Comparison of ENCODE assay signal across 1 cellular context in genomic region chr1:110963666-110964399, GRCh38.
TF ChIP-seq lines count a peak whose summit lies in the region.

A gene with protein sequence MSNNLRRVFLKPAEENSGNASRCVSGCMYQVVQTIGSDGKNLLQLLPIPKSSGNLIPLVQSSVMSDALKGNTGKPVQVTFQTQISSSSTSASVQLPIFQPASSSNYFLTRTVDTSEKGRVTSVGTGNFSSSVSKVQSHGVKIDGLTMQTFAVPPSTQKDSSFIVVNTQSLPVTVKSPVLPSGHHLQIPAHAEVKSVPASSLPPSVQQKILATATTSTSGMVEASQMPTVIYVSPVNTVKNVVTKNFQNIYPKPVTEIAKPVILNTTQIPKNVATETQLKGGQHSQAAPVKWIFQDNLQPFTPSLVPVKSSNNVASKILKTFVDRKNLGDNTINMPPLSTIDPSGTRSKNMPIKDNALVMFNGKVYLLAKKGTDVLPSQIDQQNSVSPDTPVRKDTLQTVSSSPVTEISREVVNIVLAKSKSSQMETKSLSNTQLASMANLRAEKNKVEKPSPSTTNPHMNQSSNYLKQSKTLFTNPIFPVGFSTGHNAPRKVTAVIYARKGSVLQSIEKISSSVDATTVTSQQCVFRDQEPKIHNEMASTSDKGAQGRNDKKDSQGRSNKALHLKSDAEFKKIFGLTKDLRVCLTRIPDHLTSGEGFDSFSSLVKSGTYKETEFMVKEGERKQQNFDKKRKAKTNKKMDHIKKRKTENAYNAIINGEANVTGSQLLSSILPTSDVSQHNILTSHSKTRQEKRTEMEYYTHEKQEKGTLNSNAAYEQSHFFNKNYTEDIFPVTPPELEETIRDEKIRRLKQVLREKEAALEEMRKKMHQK (minus strand): TSS chr1:110963922. CDS start chr1:110963688, 234 bp downstream.

TF ChIP-seq in HEK293, 187 proteins besides CTCF, POLR2A, EP300 and RAD21 (continued from another document and continues in another):
- TF ChIP-seq, protein P1, sequence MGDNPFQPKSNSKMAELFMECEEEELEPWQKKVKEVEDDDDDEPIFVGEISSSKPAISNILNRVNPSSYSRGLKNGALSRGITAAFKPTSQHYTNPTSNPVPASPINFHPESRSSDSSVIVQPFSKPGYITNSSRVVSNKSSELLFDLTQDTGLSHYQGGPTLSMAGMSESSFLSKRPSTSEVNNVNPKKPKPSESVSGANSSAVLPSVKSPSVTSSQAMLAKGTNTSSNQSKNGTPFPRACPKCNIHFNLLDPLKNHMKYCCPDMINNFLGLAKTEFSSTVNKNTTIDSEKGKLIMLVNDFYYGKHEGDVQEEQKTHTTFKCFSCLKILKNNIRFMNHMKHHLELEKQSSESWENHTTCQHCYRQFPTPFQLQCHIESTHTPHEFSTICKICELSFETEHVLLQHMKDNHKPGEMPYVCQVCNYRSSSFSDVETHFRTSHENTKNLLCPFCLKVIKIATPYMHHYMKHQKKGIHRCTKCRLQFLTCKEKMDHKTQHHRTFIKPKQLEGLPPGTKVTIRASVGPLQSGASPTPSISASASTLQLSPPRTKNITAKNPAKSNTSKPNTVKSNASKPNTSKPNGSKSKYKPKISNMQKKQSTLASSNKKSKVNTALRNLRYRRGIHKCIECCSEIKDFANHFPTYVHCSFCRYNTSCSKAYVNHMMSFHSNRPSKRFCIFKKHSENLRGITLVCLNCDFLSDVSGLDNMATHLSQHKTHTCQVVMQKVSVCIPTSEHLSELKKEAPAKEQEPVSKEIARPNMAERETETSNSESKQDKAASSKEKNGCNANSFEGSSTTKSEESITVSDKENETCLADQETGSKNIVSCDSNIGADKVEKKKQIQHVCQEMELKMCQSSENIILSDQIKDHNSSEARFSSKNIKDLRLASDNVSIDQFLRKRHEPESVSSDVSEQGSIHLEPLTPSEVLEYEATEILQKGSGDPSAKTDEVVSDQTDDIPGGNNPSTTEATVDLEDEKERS (tag by site-specific recombination; IDR thresholded peaks at IDR 0.05) = no peak
- TF ChIP-seq ZNF214 (tag by site-specific recombination; IDR thresholded peaks at IDR 0.05; ENCODE audit: borderline replicate concordance) (no peak), ZXDB (tag by site-specific recombination; IDR thresholded peaks at IDR 0.05) (peak; percentile 74), REPIN1 (tag by site-specific recombination; IDR thresholded peaks at IDR 0.05; ENCODE audit: low read depth) (no peak), ZNF513 (tag by site-specific recombination; IDR thresholded peaks at IDR 0.05) (no peak), ZNF544 (tag by site-specific recombination; IDR thresholded peaks at IDR 0.05) (no peak), ZNF704 (tag by site-specific recombination; IDR thresholded peaks at IDR 0.05) (no peak), ZNF174 (tag by site-specific recombination; IDR thresholded peaks at IDR 0.05) (no peak), ZNF510 (tag by site-specific recombination; IDR thresholded peaks at IDR 0.05; ENCODE audit: insufficient replicate concordance) (peak; percentile 51), ZNF221 (tag by site-specific recombination; IDR thresholded peaks at IDR 0.05; ENCODE audit: borderline replicate concordance) (no peak), ZNF133 (tag by site-specific recombination; IDR thresholded peaks at IDR 0.05) (no peak), ZNF624 (tag by site-specific recombination; IDR thresholded peaks at IDR 0.05) (no peak), MEIS1 (CRISPR knock-in tag; IDR thresholded peaks at IDR 0.05; ENCODE audit: borderline replicate concordance) (no peak), ZNF324 (tag by site-specific recombination; IDR thresholded peaks at IDR 0.05) (peak; percentile 21), ZNF561 (tag by site-specific recombination; IDR thresholded peaks at IDR 0.05; ENCODE audit: borderline replicate concordance) (peak; percentile 28; the same call in 1 of the 2 replicates), SCRT1 (tag by site-specific recombination; IDR thresholded peaks at IDR 0.05; ENCODE audit: borderline replicate concordance) (no peak), ZNF23 (tag by site-specific recombination; IDR thresholded peaks at IDR 0.05; ENCODE audit: borderline replicate concordance) (no peak), ZNF311 (tag by site-specific recombination; IDR thresholded peaks at IDR 0.05; ENCODE audit: borderline replicate concordance) (no peak), ZBTB17 (tag by site-specific recombination; IDR thresholded peaks at IDR 0.05) (peak; percentile 84), BCL11B (tag by site-specific recombination; IDR thresholded peaks at IDR 0.05; ENCODE audit: low read depth) (no peak), ZNF132 (tag by site-specific recombination; IDR thresholded peaks at IDR 0.05; ENCODE audit: borderline replicate concordance) (no peak), ZNF426 (tag by site-specific recombination; IDR thresholded peaks at IDR 0.05) (no peak), ZNF747 (tag by site-specific recombination; IDR thresholded peaks at IDR 0.05) (no peak), ZNF514 (tag by site-specific recombination; IDR thresholded peaks at IDR 0.05) (no peak), ZNF548 (tag by site-specific recombination; IDR thresholded peaks at IDR 0.05) (no peak), ZNF19 (tag by site-specific recombination; IDR thresholded peaks at IDR 0.05; ENCODE audit: low read depth) (no peak), ZNF785 (tag by site-specific recombination; IDR thresholded peaks at IDR 0.05) (no peak), ZEB2 (tag by site-specific recombination; IDR thresholded peaks at IDR 0.05) (0 out of 2 replicates have a peak, but pooled peaks have one; percentile 49), GLI2 (tag by site-specific recombination; IDR thresholded peaks at IDR 0.05; ENCODE audit: borderline replicate concordance, low read depth) (no peak), ZNF404 (tag by site-specific recombination; IDR thresholded peaks at IDR 0.05) (no peak), KLF16 (tag by site-specific recombination; IDR thresholded peaks at IDR 0.05) (peak; percentile 43; the same call in 1 of the 2 replicates), ZNF366 (tag by site-specific recombination; conservative IDR thresholded peaks at IDR 0.05) (no peak), ZNF155 (tag by site-specific recombination; IDR thresholded peaks at IDR 0.05) (no peak), FEZF1 (tag by site-specific recombination; IDR thresholded peaks at IDR 0.05) (no peak), SCRT2 (tag by site-specific recombination; IDR thresholded peaks at IDR 0.05) (no peak), ZNF211 (tag by site-specific recombination; IDR thresholded peaks at IDR 0.05; ENCODE audit: low read depth) (no peak), ZNF302 (tag by site-specific recombination; IDR thresholded peaks at IDR 0.05; ENCODE audit: low read depth) (no peak)
- TF ChIP-seq, protein P2, sequence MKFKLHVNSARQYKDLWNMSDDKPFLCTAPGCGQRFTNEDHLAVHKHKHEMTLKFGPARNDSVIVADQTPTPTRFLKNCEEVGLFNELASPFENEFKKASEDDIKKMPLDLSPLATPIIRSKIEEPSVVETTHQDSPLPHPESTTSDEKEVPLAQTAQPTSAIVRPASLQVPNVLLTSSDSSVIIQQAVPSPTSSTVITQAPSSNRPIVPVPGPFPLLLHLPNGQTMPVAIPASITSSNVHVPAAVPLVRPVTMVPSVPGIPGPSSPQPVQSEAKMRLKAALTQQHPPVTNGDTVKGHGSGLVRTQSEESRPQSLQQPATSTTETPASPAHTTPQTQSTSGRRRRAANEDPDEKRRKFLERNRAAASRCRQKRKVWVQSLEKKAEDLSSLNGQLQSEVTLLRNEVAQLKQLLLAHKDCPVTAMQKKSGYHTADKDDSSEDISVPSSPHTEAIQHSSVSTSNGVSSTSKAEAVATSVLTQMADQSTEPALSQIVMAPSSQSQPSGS (tag by site-specific recombination; IDR thresholded peaks at IDR 0.05; ENCODE audit: low read depth) = peak; percentile 75; the same call in 1 of the 2 replicates
- TF ChIP-seq, protein P3, sequence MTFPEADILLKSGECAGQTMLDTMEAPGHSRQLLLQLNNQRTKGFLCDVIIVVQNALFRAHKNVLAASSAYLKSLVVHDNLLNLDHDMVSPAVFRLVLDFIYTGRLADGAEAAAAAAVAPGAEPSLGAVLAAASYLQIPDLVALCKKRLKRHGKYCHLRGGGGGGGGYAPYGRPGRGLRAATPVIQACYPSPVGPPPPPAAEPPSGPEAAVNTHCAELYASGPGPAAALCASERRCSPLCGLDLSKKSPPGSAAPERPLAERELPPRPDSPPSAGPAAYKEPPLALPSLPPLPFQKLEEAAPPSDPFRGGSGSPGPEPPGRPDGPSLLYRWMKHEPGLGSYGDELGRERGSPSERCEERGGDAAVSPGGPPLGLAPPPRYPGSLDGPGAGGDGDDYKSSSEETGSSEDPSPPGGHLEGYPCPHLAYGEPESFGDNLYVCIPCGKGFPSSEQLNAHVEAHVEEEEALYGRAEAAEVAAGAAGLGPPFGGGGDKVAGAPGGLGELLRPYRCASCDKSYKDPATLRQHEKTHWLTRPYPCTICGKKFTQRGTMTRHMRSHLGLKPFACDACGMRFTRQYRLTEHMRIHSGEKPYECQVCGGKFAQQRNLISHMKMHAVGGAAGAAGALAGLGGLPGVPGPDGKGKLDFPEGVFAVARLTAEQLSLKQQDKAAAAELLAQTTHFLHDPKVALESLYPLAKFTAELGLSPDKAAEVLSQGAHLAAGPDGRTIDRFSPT (tag by site-specific recombination; IDR thresholded peaks at IDR 0.05) = 0 out of 2 replicates have a peak, but pooled peaks have one; percentile 40
- TF ChIP-seq, protein P4, sequence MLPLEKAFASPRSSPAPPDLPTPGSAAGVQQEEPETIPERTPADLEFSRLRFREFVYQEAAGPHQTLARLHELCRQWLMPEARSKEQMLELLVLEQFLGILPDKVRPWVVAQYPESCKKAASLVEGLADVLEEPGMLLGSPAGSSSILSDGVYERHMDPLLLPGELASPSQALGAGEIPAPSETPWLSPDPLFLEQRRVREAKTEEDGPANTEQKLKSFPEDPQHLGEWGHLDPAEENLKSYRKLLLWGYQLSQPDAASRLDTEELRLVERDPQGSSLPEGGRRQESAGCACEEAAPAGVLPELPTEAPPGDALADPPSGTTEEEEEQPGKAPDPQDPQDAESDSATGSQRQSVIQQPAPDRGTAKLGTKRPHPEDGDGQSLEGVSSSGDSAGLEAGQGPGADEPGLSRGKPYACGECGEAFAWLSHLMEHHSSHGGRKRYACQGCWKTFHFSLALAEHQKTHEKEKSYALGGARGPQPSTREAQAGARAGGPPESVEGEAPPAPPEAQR (tag by site-specific recombination; IDR thresholded peaks at IDR 0.05) = no peak
- TF ChIP-seq, protein P5, sequence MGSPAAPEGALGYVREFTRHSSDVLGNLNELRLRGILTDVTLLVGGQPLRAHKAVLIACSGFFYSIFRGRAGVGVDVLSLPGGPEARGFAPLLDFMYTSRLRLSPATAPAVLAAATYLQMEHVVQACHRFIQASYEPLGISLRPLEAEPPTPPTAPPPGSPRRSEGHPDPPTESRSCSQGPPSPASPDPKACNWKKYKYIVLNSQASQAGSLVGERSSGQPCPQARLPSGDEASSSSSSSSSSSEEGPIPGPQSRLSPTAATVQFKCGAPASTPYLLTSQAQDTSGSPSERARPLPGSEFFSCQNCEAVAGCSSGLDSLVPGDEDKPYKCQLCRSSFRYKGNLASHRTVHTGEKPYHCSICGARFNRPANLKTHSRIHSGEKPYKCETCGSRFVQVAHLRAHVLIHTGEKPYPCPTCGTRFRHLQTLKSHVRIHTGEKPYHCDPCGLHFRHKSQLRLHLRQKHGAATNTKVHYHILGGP (tag by site-specific recombination; IDR thresholded peaks at IDR 0.05) = no peak
- TF ChIP-seq, protein P6, sequence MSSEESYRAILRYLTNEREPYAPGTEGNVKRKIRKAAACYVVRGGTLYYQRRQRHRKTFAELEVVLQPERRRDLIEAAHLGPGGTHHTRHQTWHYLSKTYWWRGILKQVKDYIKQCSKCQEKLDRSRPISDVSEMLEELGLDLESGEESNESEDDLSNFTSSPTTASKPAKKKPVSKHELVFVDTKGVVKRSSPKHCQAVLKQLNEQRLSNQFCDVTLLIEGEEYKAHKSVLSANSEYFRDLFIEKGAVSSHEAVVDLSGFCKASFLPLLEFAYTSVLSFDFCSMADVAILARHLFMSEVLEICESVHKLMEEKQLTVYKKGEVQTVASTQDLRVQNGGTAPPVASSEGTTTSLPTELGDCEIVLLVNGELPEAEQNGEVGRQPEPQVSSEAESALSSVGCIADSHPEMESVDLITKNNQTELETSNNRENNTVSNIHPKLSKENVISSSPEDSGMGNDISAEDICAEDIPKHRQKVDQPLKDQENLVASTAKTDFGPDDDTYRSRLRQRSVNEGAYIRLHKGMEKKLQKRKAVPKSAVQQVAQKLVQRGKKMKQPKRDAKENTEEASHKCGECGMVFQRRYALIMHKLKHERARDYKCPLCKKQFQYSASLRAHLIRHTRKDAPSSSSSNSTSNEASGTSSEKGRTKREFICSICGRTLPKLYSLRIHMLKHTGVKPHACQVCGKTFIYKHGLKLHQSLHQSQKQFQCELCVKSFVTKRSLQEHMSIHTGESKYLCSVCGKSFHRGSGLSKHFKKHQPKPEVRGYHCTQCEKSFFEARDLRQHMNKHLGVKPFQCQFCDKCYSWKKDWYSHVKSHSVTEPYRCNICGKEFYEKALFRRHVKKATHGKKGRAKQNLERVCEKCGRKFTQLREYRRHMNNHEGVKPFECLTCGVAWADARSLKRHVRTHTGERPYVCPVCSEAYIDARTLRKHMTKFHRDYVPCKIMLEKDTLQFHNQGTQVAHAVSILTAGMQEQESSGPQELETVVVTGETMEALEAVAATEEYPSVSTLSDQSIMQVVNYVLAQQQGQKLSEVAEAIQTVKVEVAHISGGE (tag by site-specific recombination; conservative IDR thresholded peaks at IDR 0.05; ENCODE audit: low read depth) = peak; percentile 93
- TF ChIP-seq, protein P7, sequence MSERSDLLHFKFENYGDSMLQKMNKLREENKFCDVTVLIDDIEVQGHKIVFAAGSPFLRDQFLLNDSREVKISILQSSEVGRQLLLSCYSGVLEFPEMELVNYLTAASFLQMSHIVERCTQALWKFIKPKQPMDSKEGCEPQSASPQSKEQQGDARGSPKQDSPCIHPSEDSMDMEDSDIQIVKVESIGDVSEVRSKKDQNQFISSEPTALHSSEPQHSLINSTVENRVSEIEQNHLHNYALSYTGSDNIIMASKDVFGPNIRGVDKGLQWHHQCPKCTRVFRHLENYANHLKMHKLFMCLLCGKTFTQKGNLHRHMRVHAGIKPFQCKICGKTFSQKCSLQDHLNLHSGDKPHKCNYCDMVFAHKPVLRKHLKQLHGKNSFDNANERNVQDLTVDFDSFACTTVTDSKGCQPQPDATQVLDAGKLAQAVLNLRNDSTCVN (tag by site-specific recombination; optimal IDR thresholded peaks at IDR 0.05) = peak; percentile 81
